Comparison of ENCODE assay signal across 24 cellular contexts in the genomic region with DNA sequence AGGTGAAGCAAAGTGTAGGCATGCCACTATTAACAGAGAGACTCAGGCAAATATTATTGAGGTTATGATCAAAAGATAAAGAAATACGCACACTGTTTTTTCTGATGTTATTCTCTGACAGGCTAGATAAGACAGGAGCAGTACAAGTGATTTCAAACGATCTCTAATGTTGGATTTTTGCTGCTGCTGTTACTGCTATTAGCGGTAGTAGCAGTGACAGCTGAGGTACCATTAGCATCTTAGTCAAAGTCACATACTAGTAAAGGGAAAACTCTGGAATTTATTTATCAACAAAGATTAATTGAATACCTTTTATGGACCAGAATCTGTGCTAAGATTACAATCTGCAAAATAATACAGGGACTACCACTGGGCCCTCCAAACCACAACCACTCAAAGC.
"Had no signal": no experiment of that assay in that cellular context is flagged by ENCODE, and none has a peak within 500 bp of the region (broad histone marks: within the 10 kb centered on the region; RNA-seq: fewer than 3 reads in every experiment).

No MANE protein-coding gene starts in this region.

- H3K27me3 ChIP-seq: colonic mucosa, esophagus muscularis mucosa, esophagus squamous epithelium, foreskin keratinocyte, gastrocnemius medialis, gastroesophageal sphincter, heart left ventricle, heart right ventricle had no signal

- H3K4me1 ChIP-seq: colonic mucosa, esophagus squamous epithelium, foreskin keratinocyte, gastrocnemius medialis had no signal

- H3K27ac ChIP-seq: colonic mucosa, coronary artery, dorsolateral prefrontal cortex, epithelial cell of prostate, esophagus muscularis mucosa, esophagus squamous epithelium, foreskin keratinocyte, gastrocnemius medialis, gastroesophageal sphincter, heart left ventricle, heart right ventricle had no signal

- H3K9me3 ChIP-seq: colonic mucosa, esophagus muscularis mucosa, esophagus squamous epithelium, gastrocnemius medialis, gastroesophageal sphincter had no signal

- H3K36me3 ChIP-seq: colonic mucosa, esophagus muscularis mucosa, esophagus squamous epithelium, gastrocnemius medialis, gastroesophageal sphincter, heart left ventricle, heart right ventricle had no signal

- H3K4me3 ChIP-seq: colonic mucosa, coronary artery, dorsolateral prefrontal cortex, esophagus muscularis mucosa, esophagus squamous epithelium, gastrocnemius medialis, gastroesophageal sphincter, heart left ventricle, heart right ventricle had no signal

- DNase-seq: colonic mucosa; cortex of kidney; dermis blood vessel endothelial cell; dorsolateral prefrontal cortex; effector CD4-positive, alpha-beta T cell; effector CD8-positive, alpha-beta T cell; effector memory CD4-positive, alpha-beta T cell; effector memory CD8-positive, alpha-beta T cell; endodermal cell; erythroblast; esophagus squamous epithelium; foreskin fibroblast; foreskin keratinocyte; foreskin melanocyte; gastrocnemius medialis; glutamatergic neuron; head of caudate nucleus; heart left ventricle; heart right ventricle had no signal

- ATAC-seq: effector memory CD8-positive, alpha-beta T cell; esophagus mucosa; foreskin keratinocyte; gastrocnemius medialis; gastroesophageal sphincter; heart left ventricle; heart right ventricle had no signal
